ENCODE assay signal across 8 cellular contexts in the genomic region with DNA sequence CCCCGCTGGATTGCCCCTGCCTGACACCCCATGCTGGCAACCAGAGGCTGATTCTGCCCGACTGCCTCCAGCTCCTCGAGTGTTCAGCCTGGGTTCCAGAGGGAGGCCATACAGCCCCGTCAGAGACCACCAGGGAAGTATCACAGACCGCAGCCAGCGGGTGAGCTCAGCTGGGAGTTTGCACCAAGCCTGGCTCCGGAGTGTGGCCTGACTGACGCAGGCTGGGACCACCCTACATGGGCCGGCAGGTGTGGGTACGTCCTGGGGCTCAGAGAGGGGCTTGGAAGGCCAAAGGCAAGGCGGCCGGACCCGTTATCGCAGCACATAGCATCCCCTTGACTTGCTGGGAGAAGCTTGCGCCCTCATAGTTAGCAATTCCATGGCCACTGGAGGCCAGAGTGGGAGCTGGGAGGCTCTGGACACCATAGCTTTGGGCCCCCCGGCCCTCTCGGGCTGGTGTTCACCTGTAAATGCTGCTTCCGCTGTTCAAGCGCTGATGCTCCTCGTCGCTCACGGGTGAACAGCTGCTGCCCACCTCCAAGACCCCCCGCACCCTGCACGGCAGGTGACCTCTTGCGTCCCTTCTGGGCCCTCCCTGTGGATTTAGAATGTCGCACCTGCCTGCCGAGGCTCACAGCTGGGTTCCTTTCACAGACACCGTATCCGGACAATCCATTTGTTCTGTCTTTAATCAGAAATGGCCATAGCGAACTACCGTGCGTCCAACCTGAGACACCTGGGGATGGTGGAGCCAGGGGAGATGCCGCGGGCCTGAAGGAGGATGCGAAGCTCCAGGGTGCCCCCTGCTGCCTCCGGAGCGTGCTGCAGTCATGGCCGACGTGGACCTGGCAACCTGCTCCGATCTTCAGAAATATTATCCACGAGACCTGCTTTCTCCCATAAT. TPM values are rescaled to one million over a fixed set of nuclear protein-coding genes. Genes with fewer than 3 reads are reported as not detected.
A peak's percentile ranks its signal among the peaks of the same experiment; 100 is the strongest.
DNase-seq lines count a peak whose midpoint lies in the region; ATAC-seq lines count a peak whose summit lies in the region.

No MANE protein-coding gene starts in this region.

- DNase-seq in DMS53 (lab: John Stamatoyannopoulos, UW) (peak; percentile 90), NCI-H524 treated with DMSO at 0.1 percent for 48 hours (lab: John Stamatoyannopoulos, UW) (peak; percentile 25), dermis microvascular lymphatic vessel endothelial cell (ENCODE audit: low read depth in 2 of 2) (peak; percentile 30 to 62), midbrain (lab: John Stamatoyannopoulos, UW) (peak; percentile 50)
- peak; percentile 49 to 61 for DNase-seq in activated CD4-positive, alpha-beta T cell treated with anti-CD3 and anti-CD28 coated beads, Interleukin-2, amount 50 U/mL, for 24 hours (ENCODE audit: low read depth in 1 of 2, low spot score in 1 of 2)
- peak; percentile 78 for DNase-seq in stimulated activated naive CD8-positive, alpha-beta T cell treated with anti-CD3 and anti-CD28 coated beads, Interleukin-15, Interleukin-2, amounts not matched to agents 100 U/mL and 50 U/mL, for 24 hours

- ATAC-seq in HG03342 (IDR thresholded peaks at IDR 0.05; ENCODE audit: unreplicated experiment) (peak; percentile 51), HG02973 (IDR thresholded peaks at IDR 0.05; ENCODE audit: unreplicated experiment) (no peak)
- no peak for ATAC-seq in stimulated activated naive CD8-positive, alpha-beta T cell treated with anti-CD3 and anti-CD28 coated beads, Interleukin-15, Interleukin-2, amounts not matched to agents 100 U/mL and 50 U/mL, for 24 hours

RNA-seq across cellular contexts. Expression of gene SLC66A3, which starts 31.2 kb away (rescaled TPM):
- 36.7 and 42.1 TPM in 2 replicates for total RNA-seq in dermis microvascular lymphatic vessel endothelial cell

Comparison
In these comparisons a context has a peak if more than half of its experiments do, and no peak if none do; other contexts are left out.
1. DNase-seq: peak in every context shown above with its lines; median percentile 90 in DMS53; 78 in stimulated activated naive CD8-positive, alpha-beta T cell treated with anti-CD3 and anti-CD28 coated beads, Interleukin-15, Interleukin-2, amounts not matched to agents 100 U/mL and 50 U/mL, for 24 hours; 55 in activated CD4-positive, alpha-beta T cell treated with anti-CD3 and anti-CD28 coated beads, Interleukin-2, amount 50 U/mL, for 24 hours; 50 in midbrain; 46 in dermis microvascular lymphatic vessel endothelial cell; 25 in NCI-H524 treated with DMSO at 0.1 percent for 48 hours.